ENCODE assay signal across 7 cellular contexts in genomic region chr1:32869844-32870614, GRCh38.
A peak's percentile ranks its signal among the peaks of the same experiment; 100 is the strongest.
DNase-seq lines count a peak whose midpoint lies in the region; TF ChIP-seq lines count a peak whose summit lies in the region.
"Had no signal": no experiment of that assay in that cellular context is flagged by ENCODE, and none has a peak within 500 bp of the region (broad histone marks: within the 10 kb centered on the region; RNA-seq: fewer than 3 reads in every experiment).

No MANE protein-coding gene starts in this region.

- DNase-seq in GM10266 (ENCODE audit: extremely low spot score): peak; percentile 12
- DNase-seq in brain microvascular endothelial cell: no peak
- no peak for DNase-seq in nephron progenitor cell
- DNase-seq in cerebellar nuclear complex (lab: John Stamatoyannopoulos, UW): no peak
- no peak for DNase-seq in NCI-H1436 treated with DMSO at 0.1 percent for 48 hours (lab: John Stamatoyannopoulos, UW)
- DNase-seq in NCI-H187 treated with DMSO at 0.1 percent for 48 hours (lab: John Stamatoyannopoulos, UW): no peak
- DNase-seq: activated CD4-positive, CD25-positive, alpha-beta regulatory T cell had no signal

- H3K4me1 Mint-ChIP-seq in nephron progenitor cell: peaks cover 55% of the 10 kb centered on the region

- H3K36me3 Mint-ChIP-seq in nephron progenitor cell (ENCODE audit: low read depth): peaks cover 14% of the 10 kb centered on the region

- no peaks in the 10 kb centered on the region for H3K36me3 ChIP-seq in brain microvascular endothelial cell (replicated peaks)

- peak overlapping the region; percentile 24 for H3K4me3 ChIP-seq in brain microvascular endothelial cell (ENCODE audit: low read depth, low read length)

- H3K9me3 Mint-ChIP-seq in nephron progenitor cell: no peaks in the 10 kb centered on the region

- no peak overlapping the region for H3K27ac Mint-ChIP-seq in nephron progenitor cell

- no peak for TF ChIP-seq CTCF in GM10266 (IDR thresholded peaks at IDR 0.05; ENCODE audit: control insufficient read depth, insufficient read depth, low read depth, missing control alignments)
- TF ChIP-seq CTCF in brain microvascular endothelial cell (IDR thresholded peaks at IDR 0.05; ENCODE audit: low read depth, low read length, missing control alignments): no peak
- no peak for TF ChIP-seq CTCF in nephron progenitor cell (IDR thresholded peaks at IDR 0.05)

- in situ Hi-C loops in brain microvascular endothelial cell (cut with HindIII; ENCODE audit: low pct_ligation_motif_present, low sequenced_read_pairs): no loop called here

- H3K27ac ChIP-seq in brain microvascular endothelial cell: no peak overlapping the region

- H3K27me3 Mint-ChIP-seq in nephron progenitor cell (ENCODE audit: low read depth, poor library complexity): peaks cover 28% of the 10 kb centered on the region

- peaks cover 2% of the 10 kb centered on the region for H3K27me3 ChIP-seq in brain microvascular endothelial cell (replicated peaks)

- peak overlapping the region; percentile 85 for H3K4me3 Mint-ChIP-seq in nephron progenitor cell
